In genomic region chr2:178761759-178762371, GRCh38 we compare ENCODE assay signal across 9 cellular contexts. TPM values are rescaled to one million over a fixed set of nuclear protein-coding genes. Genes with fewer than 3 reads are reported as not detected.
A peak's percentile ranks its signal among the peaks of the same experiment; 100 is the strongest.
DNase-seq lines count a peak whose midpoint lies in the region; ATAC-seq and TF ChIP-seq lines count a peak whose summit lies in the region.
"Had no signal": no experiment of that assay in that cellular context is flagged by ENCODE, and none has a peak within 500 bp of the region (broad histone marks: within the 10 kb centered on the region; RNA-seq: fewer than 3 reads in every experiment).

No MANE protein-coding gene starts in this region.

- H3K9ac ChIP-seq in PC-3 (ENCODE audit: low read length), result no peak overlapping the region
- H3K9ac ChIP-seq: BLaER1 had no signal

- H3K27me3 ChIP-seq in PC-3 (ENCODE audit: low read length), result no peaks in the 10 kb centered on the region
- H3K27me3 ChIP-seq: BLaER1 had no signal

- H3K27ac ChIP-seq in PC-3 (ENCODE audit: low read length) (no peak overlapping the region), substantia nigra (ENCODE audit: low read depth, low read length, poor library complexity, severe bottlenecking) (no peak overlapping the region)
- H3K27ac ChIP-seq: BLaER1 had no signal

- peaks cover 27% of the 10 kb centered on the region for H3K4me1 ChIP-seq in PC-3 (ENCODE audit: insufficient read depth, low read length)

- H3F3A ChIP-seq in PC-3 (ENCODE audit: low read length, unreplicated experiment), result no peaks in the 10 kb centered on the region

- H3K4me2 ChIP-seq in PC-3 (ENCODE audit: low read length), result no peak overlapping the region
- H3K4me2 ChIP-seq: BLaER1 had no signal

- no TSS peak for BruUV-seq in PC-3 (replicated peaks; lab: Mats Ljungman, UMichigan)

- no peak overlapping the region for H2AFZ ChIP-seq in PC-3 (ENCODE audit: low read length)

- no peaks in the 10 kb centered on the region for H3K9me3 ChIP-seq in PC-3 (ENCODE audit: low read length)
- H3K9me3 ChIP-seq: BLaER1 had no signal

- DNase-seq in NCI-H2081 (lab: John Stamatoyannopoulos, UW) (peak; percentile 72 to 78), NCI-H2081 treated with DMSO at 0.1 percent for 48 hours (lab: John Stamatoyannopoulos, UW) (no peak), HuH-7 (ENCODE audit: low spot score) (peak; percentile 26), PC-3 (peak; percentile 85), choroid plexus epithelial cell (ENCODE audit: low read depth) (peak; percentile 72), substantia nigra (lab: John Stamatoyannopoulos, UW) (no peak)
- peak in 7 of 10 donors; percentile 3 to 49 (median 25) for DNase-seq in naive thymus-derived CD8-positive, alpha-beta T cell

- CTCF ChIA-PET in PC-3 (lab: Charles Lee), result interaction anchor here (0.6 to 1.1 kb wide), 12 partner anchors 9 to 1193 kb away, joined by 3 to 10 read pairs (median 4); no protein-coding TSS in a partner anchor

- intact Hi-C loops in PC-3 (cut with micrococcal nuclease), result loop anchor here (1.0 to 10.0 kb wide), 7 partner anchors 27 to 990 kb away; partner anchors contain the start of gene FKBP7

- H3K9me3 Mint-ChIP-seq in naive thymus-derived CD8-positive, alpha-beta T cell, result no peaks in the 10 kb centered on the region

- H3K4me3 Mint-ChIP-seq in naive thymus-derived CD8-positive, alpha-beta T cell, result no peak overlapping the region

- TF ChIP-seq CTCF in PC-3 (conservative IDR thresholded peaks at IDR 0.05; ENCODE audit: low read depth, low read length) (peak; percentile 95), choroid plexus epithelial cell (conservative IDR thresholded peaks at IDR 0.05; ENCODE audit: low read depth, low read length) (peak; percentile 75)

- H3K9me2 ChIP-seq in PC-3 (replicated peaks; ENCODE audit: low read length), result no peaks in the 10 kb centered on the region

- peak; percentile 83 for ATAC-seq in GM19395 (IDR thresholded peaks at IDR 0.05; ENCODE audit: unreplicated experiment)
- peak; percentile 53 for ATAC-seq in PC-3
- ATAC-seq in naive thymus-derived CD8-positive, alpha-beta T cell, result peak; percentile 41 to 45

- no peaks in the 10 kb centered on the region for H3K79me2 ChIP-seq in PC-3 (ENCODE audit: low read length)

- H3K36me3 ChIP-seq in PC-3 (ENCODE audit: low read depth, low read length), result no peaks in the 10 kb centered on the region
- H3K36me3 ChIP-seq: BLaER1 had no signal

- no peaks in the 10 kb centered on the region for H4K20me1 ChIP-seq in PC-3 (ENCODE audit: low read length)
- H4K20me1 ChIP-seq: BLaER1 had no signal

- POLR2A ChIA-PET in PC-3 (lab: Charles Lee; ENCODE audit: unreplicated experiment), result no interaction called here
- POLR2A ChIA-PET in naive thymus-derived CD8-positive, alpha-beta T cell (lab: Charles Lee), result no interaction called here

- no peaks in the 10 kb centered on the region for H3K4me1 Mint-ChIP-seq in naive thymus-derived CD8-positive, alpha-beta T cell

- H3K27ac Mint-ChIP-seq in naive thymus-derived CD8-positive, alpha-beta T cell, result no peak overlapping the region

- H3K4me3 ChIP-seq in PC-3 (ENCODE audit: low read length) (no peak overlapping the region), choroid plexus epithelial cell (ENCODE audit: low read depth, low read length) (no peak overlapping the region)
- H3K4me3 ChIP-seq: BLaER1 had no signal

- H3K36me3 Mint-ChIP-seq in naive thymus-derived CD8-positive, alpha-beta T cell, result peaks cover 11 to 48% (median 24%) of the 10 kb centered on the region in 3 donors

- no peaks in the 10 kb centered on the region for H3K27me3 Mint-ChIP-seq in naive thymus-derived CD8-positive, alpha-beta T cell

RNA-seq across cellular contexts. Expression of gene TTN, which starts 45.4 kb away (rescaled TPM):
- total RNA-seq in PC-3 (2014; rRNA removed), result 0.52 and 1.1 TPM in 2 replicates
- 10 to 100 TPM; 20.8 to 28.1 TPM for total RNA-seq in naive thymus-derived CD8-positive, alpha-beta T cell
- 1 to 10 TPM in 2 of 3 donors, under 1 TPM in 1; 0.40 to 5.7 (median 1.8) TPM for polyA plus RNA-seq in naive thymus-derived CD8-positive, alpha-beta T cell

Comparison
In these comparisons a context has a peak if more than half of its experiments do, and no peak if none do; other contexts are left out.
1. DNase-seq: peak in NCI-H2081 (2 of 2), HuH-7 (single experiment), PC-3 (single experiment), choroid plexus epithelial cell (single experiment) and naive thymus-derived CD8-positive, alpha-beta T cell (7 of 10); none in NCI-H2081 treated with DMSO at 0.1 percent for 48 hours (single experiment) and substantia nigra (0 of 49).
2. RNA of gene TTN, which starts 45.4 kb away (total RNA-seq): 20.8 to 28.1 TPM in naive thymus-derived CD8-positive, alpha-beta T cell; 0.52 to 1.1 TPM in PC-3; every median in the first group is over 10 times any median in the second.
3. Peak in every context shown above with its lines, with median percentiles within 50 percentile points of each other: ATAC-seq.